8 cellular contexts compared by ENCODE assay signal in genomic region chr22:17773606-17774205, GRCh38. TPM values are rescaled to one million over a fixed set of nuclear protein-coding genes. Genes with fewer than 3 reads are reported as not detected.
A peak's percentile ranks its signal among the peaks of the same experiment; 100 is the strongest.
DNase-seq lines count a peak whose midpoint lies in the region; ATAC-seq, FAIRE-seq and TF ChIP-seq lines count a peak whose summit lies in the region.

No MANE protein-coding gene starts in this region.

- H2AFZ ChIP-seq in ACC112 (ENCODE audit: low read length, unreplicated experiment) (no peak overlapping the region), keratinocyte (ENCODE audit: control insufficient read depth, low read length) (peak overlapping the region; percentile 30)

- no peak for FAIRE-seq in keratinocyte (lab: Jason Lieb, UNC)

- H3K36me3 ChIP-seq in ACC112 (ENCODE audit: insufficient read depth, low read length) (no peaks in the 10 kb centered on the region), keratinocyte (ENCODE audit: control insufficient read depth in 2 of 2, extremely low read depth in 1 of 2, insufficient read depth in 2 of 2, low read length in 2 of 2) (no peaks in the 10 kb centered on the region)

- no peaks in the 10 kb centered on the region for H3K9me3 ChIP-seq in keratinocyte (ENCODE audit: control insufficient read depth, low read depth, low read length)

- H3K27ac Mint-ChIP-seq in brain: peak overlapping the region in 4 of 5 experiments; percentile 76 to 97 (median 90)

- no peak overlapping the region for H3K27ac ChIP-seq in ACC112 (ENCODE audit: low read depth, low read length)
- H3K27ac ChIP-seq in keratinocyte (ENCODE audit: control insufficient read depth, insufficient read depth, low read length): no peak overlapping the region

- H3K27me3 ChIP-seq in ACC112 (ENCODE audit: insufficient read depth, low read length) (no peaks in the 10 kb centered on the region), keratinocyte (ENCODE audit: control insufficient read depth, extremely low read depth, insufficient read depth, low read length) (peaks cover 11% of the 10 kb centered on the region)

- H3K4me3 ChIP-seq in ACC112 (ENCODE audit: low read depth, low read length) (peak overlapping the region; percentile 83), keratinocyte (ENCODE audit: control insufficient read depth in 2 of 3, extremely low read depth in 1 of 3, insufficient read depth in 2 of 3, low read depth in 1 of 3, low read length in 3 of 3) (peak overlapping the region; percentile 60 to 79 (median 72))

- H3K79me2 ChIP-seq in ACC112 (ENCODE audit: control insufficient read depth, insufficient read depth, low read length, unreplicated experiment): peaks cover 4% of the 10 kb centered on the region
- H3K79me2 ChIP-seq in keratinocyte (ENCODE audit: control insufficient read depth, insufficient read depth, low read length): peaks cover 11% of the 10 kb centered on the region

- peak; percentile 31 for ATAC-seq in GM18907 (IDR thresholded peaks at IDR 0.05; ENCODE audit: unreplicated experiment)

- peaks cover 13% of the 10 kb centered on the region for H4K20me1 ChIP-seq in keratinocyte (ENCODE audit: control insufficient read depth, extremely low read depth, insufficient read depth, low read length)

- peak; percentile 26 for DNase-seq in LHCN-M2 (ENCODE audit: low read depth)
- peak; percentile 49 for DNase-seq in T-helper 22 cell (ENCODE audit: low read depth)
- no peak for DNase-seq in keratinocyte (ENCODE audit: low read depth, low spot score)
- peak; percentile 60 for DNase-seq in stimulated activated CD4-positive, alpha-beta T cell treated with anti-CD3 and anti-CD28 coated beads, Interleukin-4, amount 100 ng/mL, for 1 hour
- DNase-seq in GDM1 (lab: John Stamatoyannopoulos, UW): no peak

- H3K36me3 Mint-ChIP-seq in brain: no peaks in the 10 kb centered on the region

- dilution Hi-C loops in keratinocyte (cut with MboI; ENCODE audit: extremely low pct_ligation_motif_present, low sequenced_read_pairs): no loop called here

- H3K4me3 Mint-ChIP-seq in brain: peak overlapping the region; percentile 81 to 88 (median 86)

- H3K9ac ChIP-seq in keratinocyte (ENCODE audit: control insufficient read depth, extremely low read depth, insufficient read depth, low read length): peak overlapping the region; percentile 62

- H3K27me3 Mint-ChIP-seq in brain: peaks cover 3% of the 10 kb centered on the region

- H3K4me2 ChIP-seq in keratinocyte (ENCODE audit: control insufficient read depth, extremely low read depth, insufficient read depth, low read depth, low read length): peak overlapping the region; percentile 97

- peaks cover 3% of the 10 kb centered on the region for H3K4me1 ChIP-seq in ACC112 (ENCODE audit: control insufficient read depth, insufficient read depth, low read length, unreplicated experiment)
- peaks cover 13% of the 10 kb centered on the region for H3K4me1 ChIP-seq in keratinocyte (ENCODE audit: control insufficient read depth, extremely low read depth, insufficient read depth, low read length)

- no peaks in the 10 kb centered on the region for H3K9me1 ChIP-seq in keratinocyte (ENCODE audit: control insufficient read depth, extremely low read depth, insufficient read depth, low read length)

- TF ChIP-seq CTCF in brain (conservative IDR thresholded peaks at IDR 0.05): no peak
- no peak for TF ChIP-seq CTCF in keratinocyte (optimal IDR thresholded peaks at IDR 0.05 in 1 of 3, IDR thresholded peaks at IDR 0.05 in 1 of 3, conservative IDR thresholded peaks at IDR 0.05 in 1 of 3; ENCODE audit: extremely low read depth in 1 of 3, insufficient read depth in 2 of 3, low read length in 3 of 3)

- peaks cover 20% of the 10 kb centered on the region for H3K4me1 Mint-ChIP-seq in brain

- no peaks in the 10 kb centered on the region for H3K9me3 Mint-ChIP-seq in brain

RNA-seq across cellular contexts. Expression of gene BID, which starts 0.6 kb away (rescaled TPM):
- 26.7 and 32.3 TPM in 2 replicates for total RNA-seq in LHCN-M2 (2014; rRNA removed)
- 30.2 TPM for polyA plus RNA-seq in LHCN-M2 (2012)
- polyA plus RNA-seq in brain (ENCODE audit: insufficient read depth, low read depth, low replicate concordance) (36.7 TPM), keratinocyte (36.5 to 69.7 TPM (median 46.0 TPM) in 3 replicates)
- polyA plus RNA-seq in keratinocyte (2011; ENCODE audit: low read depth): 33.9 TPM
- 56.0 and 89.5 TPM in 2 replicates for polyA plus RNA-seq in keratinocyte (2011; cell fraction: cytosol; rRNA removed)
- polyA plus RNA-seq in keratinocyte (2011; cell fraction: nucleus; rRNA removed): 35.7 and 52.3 TPM in 2 replicates
- polyA plus RNA-seq in keratinocyte (2012; ENCODE audit: low replicate concordance): 26.2 and 26.3 TPM in 2 replicates
- polyA minus RNA-seq in keratinocyte: 11.3 to 47.4 TPM (median 21.5 TPM) in 3 replicates
- 33.8 TPM for polyA minus RNA-seq in keratinocyte (2011; cell fraction: cytosol; rRNA and poly(A)+ RNA removed)
- 12.3 and 13.1 TPM in 2 replicates for polyA minus RNA-seq in keratinocyte (2011; cell fraction: nucleus; rRNA and poly(A)+ RNA removed)

Comparison
In these comparisons a context has a peak if more than half of its experiments do, and no peak if none do; other contexts are left out.
1. DNase-seq: peak in LHCN-M2 (single experiment), T-helper 22 cell (single experiment) and stimulated activated CD4-positive, alpha-beta T cell treated with anti-CD3 and anti-CD28 coated beads, Interleukin-4, amount 100 ng/mL, for 1 hour (single experiment); none in keratinocyte (single experiment) and GDM1 (single experiment).